ENCODE assay signal across 18 cellular contexts in the genomic region with DNA sequence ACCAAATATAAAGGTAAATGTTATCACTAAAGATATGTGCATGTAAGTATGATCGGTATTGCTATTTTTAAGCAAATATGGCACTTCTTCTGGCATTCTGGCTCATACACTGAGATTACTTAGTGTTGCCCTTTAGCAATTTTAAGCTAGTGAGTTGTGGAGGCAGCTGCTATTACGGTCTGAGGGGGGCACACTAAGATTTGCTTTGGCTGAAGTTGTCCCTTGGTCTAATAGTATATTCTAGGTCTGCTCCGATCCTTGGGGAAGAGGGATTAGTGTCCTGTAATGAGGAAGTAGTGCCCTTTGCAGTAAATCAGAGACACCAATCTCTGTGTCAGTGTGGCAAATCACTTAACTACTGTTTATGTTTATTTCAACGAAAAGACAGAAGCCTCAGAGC.
DNase-seq lines count a peak whose midpoint lies in the region; TF ChIP-seq lines count a peak whose summit lies in the region.
"Had no signal": no experiment of that assay in that cellular context is flagged by ENCODE, and none has a peak within 500 bp of the region (broad histone marks: within the 10 kb centered on the region; RNA-seq: fewer than 3 reads in every experiment).

No MANE protein-coding gene starts in this region.

- TF ChIP-seq POLR2A in prostate gland (IDR thresholded peaks at IDR 0.05) = no peak

- H3K9me3 ChIP-seq in prostate gland = no peaks in the 10 kb centered on the region
- H3K9me3 ChIP-seq: adrenal gland, testis had no signal

- DNase-seq in A172 (ENCODE audit: low spot score) (peak; percentile 10), ELR (ENCODE audit: low read depth) (peak; percentile 7), OCI-M1 (lab: John Stamatoyannopoulos, UW) (peak; percentile 0), fibroblast of villous mesenchyme (ENCODE audit: low read depth) (peak; percentile 41), prostate gland (ENCODE audit: low spot score) (no peak), NCI-H1436 (lab: John Stamatoyannopoulos, UW) (no peak), putamen (ENCODE audit: low spot score) (no peak), substantia nigra (lab: John Stamatoyannopoulos, UW) (no peak)
- DNase-seq: adrenal gland; cerebellar nuclear complex; HCEC 1CT; MM.1S; NCI-H2029; NCI-H526 treated with DMSO at 0.1 percent for 48 hours; RPMI8226; stimulated activated CD4-positive, alpha-beta T cell treated with anti-CD3 and anti-CD28 coated beads, Interleukin-2, amount 100 ng/mL, for 24 hours; testis had no signal

- WGBS in prostate gland = 71% methylated on average over 4 of the region's 4 CpGs

- H3K27ac ChIP-seq in prostate gland (no peak overlapping the region), substantia nigra (ENCODE audit: low read depth, low read length, poor library complexity, severe bottlenecking) (no peak overlapping the region)
- H3K27ac ChIP-seq: adrenal gland, testis, VCaP had no signal

- intact Hi-C loops in prostate gland (cut with DNase I) = no loop called here

- TF ChIP-seq CTCF in fibroblast of villous mesenchyme (IDR thresholded peaks at IDR 0.05; ENCODE audit: insufficient read depth, low read depth, low read length) (peak; percentile 19), prostate gland (IDR thresholded peaks at IDR 0.05) (no peak)

- H3K36me3 ChIP-seq in prostate gland = no peaks in the 10 kb centered on the region
- H3K36me3 ChIP-seq: adrenal gland had no signal

- H3K4me3 ChIP-seq in fibroblast of villous mesenchyme (ENCODE audit: low read depth, low read length) (no peak overlapping the region), prostate gland (no peak overlapping the region)
- H3K4me3 ChIP-seq: adrenal gland, testis had no signal

- H3K27me3 ChIP-seq in prostate gland (replicated peaks; ENCODE audit: insufficient read depth) = no peaks in the 10 kb centered on the region
- H3K27me3 ChIP-seq: adrenal gland, testis had no signal

- no peaks in the 10 kb centered on the region for H3K4me1 ChIP-seq in prostate gland (replicated peaks)
- H3K4me1 ChIP-seq: adrenal gland, testis had no signal

Comparison
In these comparisons a context has a peak if more than half of its experiments do, and no peak if none do; other contexts are left out.
1. DNase-seq: peak in A172 (single experiment), ELR (single experiment), OCI-M1 (single experiment) and fibroblast of villous mesenchyme (single experiment); none in prostate gland (single experiment), NCI-H1436 (single experiment), putamen (single experiment) and substantia nigra (0 of 49).